15 cellular contexts compared by ENCODE assay signal in genomic region chr10:79898597-79899325, GRCh38. TPM values are rescaled to one million over a fixed set of nuclear protein-coding genes. Genes with fewer than 3 reads are reported as not detected.
"Had no signal": no experiment of that assay in that cellular context is flagged by ENCODE, and none has a peak within 500 bp of the region (broad histone marks: within the 10 kb centered on the region; RNA-seq: fewer than 3 reads in every experiment).

No MANE protein-coding gene starts in this region.

- H3K27me3 ChIP-seq: body of pancreas, colonic mucosa, vagina had no signal

- H3K36me3 ChIP-seq: colonic mucosa, neutrophil, transverse colon, vagina had no signal

- H3K9me3 ChIP-seq: body of pancreas, colonic mucosa, neutrophil, transverse colon, vagina had no signal

- H3K4me3 ChIP-seq: body of pancreas, colonic mucosa, transverse colon, vagina had no signal

- H3K27ac ChIP-seq: body of pancreas, colonic mucosa, neutrophil, transverse colon, vagina had no signal

- H3K4me1 ChIP-seq: body of pancreas, colonic mucosa, transverse colon, vagina had no signal

- DNase-seq: activated CD4-positive, alpha-beta T cell treated with anti-CD3 and anti-CD28 coated beads, Interleukin-2, amount 50 U/mL, for 4 hours; amygdala; body of pancreas; caudate nucleus; colonic mucosa; foreskin fibroblast; hippocampal formation; mesendoderm; natural killer cell; posterior cingulate gyrus; retina; stimulated activated naive CD8-positive, alpha-beta T cell treated with anti-CD3 and anti-CD28 coated beads, Interleukin-15, Interleukin-2, amounts not matched to agents 100 U/mL and 50 U/mL, for 24 hours; transverse colon had no signal

RNA-seq across cellular contexts. Expression of gene SFTPD, which starts 50.1 kb away (rescaled TPM):
- total RNA-seq: transverse colon, vagina had no signal
